Comparison of ENCODE assay signal across 9 cellular contexts in the genomic region with DNA sequence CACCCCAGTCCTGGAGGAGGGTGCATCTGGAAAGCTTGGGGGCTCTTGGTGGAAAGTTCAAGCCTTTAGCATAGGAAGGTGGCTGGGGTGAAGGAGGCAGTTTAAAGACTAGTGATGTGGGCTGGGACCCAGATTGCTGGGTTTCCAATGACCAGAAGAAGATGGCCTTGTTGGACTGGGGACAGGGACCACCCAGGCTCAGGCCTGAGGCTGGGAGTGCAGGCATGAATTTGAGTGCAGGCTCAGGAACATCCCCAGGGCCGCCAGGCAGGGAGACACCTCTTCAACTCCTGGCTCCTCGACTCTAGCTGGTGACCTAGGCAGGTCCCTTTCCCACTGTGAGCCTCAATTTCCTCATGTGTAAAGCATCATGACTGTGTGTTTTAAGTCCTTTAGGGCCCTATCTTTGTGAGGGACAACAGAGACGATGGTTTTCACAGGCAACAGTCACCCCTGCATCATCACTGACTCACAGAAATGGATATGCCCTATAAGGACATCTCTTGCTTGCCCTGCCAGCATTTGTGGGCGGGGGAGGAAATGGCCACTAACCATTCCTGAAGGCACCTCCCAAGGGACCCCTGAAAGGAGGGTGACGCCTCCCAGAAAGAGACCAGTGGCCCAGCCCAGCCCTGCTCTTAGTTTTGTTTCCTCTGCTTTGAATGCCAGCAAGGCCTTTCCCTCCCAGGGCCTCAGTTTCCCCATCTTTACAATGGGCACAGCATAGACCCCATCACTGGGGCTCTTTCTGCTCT. TPM values are rescaled to one million over a fixed set of nuclear protein-coding genes. Genes with fewer than 3 reads are reported as not detected.
DNase-seq lines count a peak whose midpoint lies in the region; ATAC-seq and TF ChIP-seq lines count a peak whose summit lies in the region.
"Had no signal": no experiment of that assay in that cellular context is flagged by ENCODE, and none has a peak within 500 bp of the region (broad histone marks: within the 10 kb centered on the region; RNA-seq: fewer than 3 reads in every experiment).

No MANE protein-coding gene starts in this region.

- no peaks in the 10 kb centered on the region for H3K9me3 ChIP-seq in T-helper 17 cell (ENCODE audit: control insufficient read depth, low read length, poor library complexity, severe bottlenecking)

- H3K4me1 Mint-ChIP-seq in T-helper 17 cell: peaks cover 68% of the 10 kb centered on the region
- peaks cover 19% of the 10 kb centered on the region for H3K4me1 Mint-ChIP-seq in osteocyte (ENCODE audit: unreplicated experiment)
- H3K4me1 Mint-ChIP-seq: nephron had no signal

- DNase-seq in COLO829 (ENCODE audit: low spot score): peak; percentile 64
- peak; percentile 18 for DNase-seq in H7
- no peak for DNase-seq in T-helper 17 cell
- DNase-seq in dermis microvascular lymphatic vessel endothelial cell (ENCODE audit: low read depth in 2 of 2): peak; percentile 41 to 63
- no peak for DNase-seq in osteocyte (ENCODE audit: extremely low spot score, unreplicated experiment)
- no peak for DNase-seq in NOMO-1 (lab: John Stamatoyannopoulos, UW; ENCODE audit: unreplicated experiment in 2 of 2)
- DNase-seq in SIG-M5 (lab: John Stamatoyannopoulos, UW): no peak
- DNase-seq in 8988T: no peak

- ATAC-seq in T-helper 17 cell: peak; percentile 9

- H3K9me3 Mint-ChIP-seq in osteocyte (ENCODE audit: unreplicated experiment): no peaks in the 10 kb centered on the region
- H3K9me3 Mint-ChIP-seq: nephron had no signal

- peak overlapping the region; percentile 88 for H3K4me3 Mint-ChIP-seq in T-helper 17 cell
- no peak overlapping the region for H3K4me3 Mint-ChIP-seq in osteocyte (ENCODE audit: unreplicated experiment)
- H3K4me3 Mint-ChIP-seq: nephron had no signal

- H3K27me3 ChIP-seq in H7 (ENCODE audit: control insufficient read depth, insufficient read depth, low read length): no peaks in the 10 kb centered on the region; the same call in 1 of the 2 replicates

- H3K27me3 Mint-ChIP-seq in T-helper 17 cell (no peaks in the 10 kb centered on the region), osteocyte (ENCODE audit: unreplicated experiment) (no peaks in the 10 kb centered on the region)

- H3K36me3 ChIP-seq in H7 (replicated peaks; ENCODE audit: control insufficient read depth, insufficient read depth, low read length): no peaks in the 10 kb centered on the region

- H3K4me3 ChIP-seq in H7 (ENCODE audit: insufficient read depth, low read depth, low read length): no peak overlapping the region

- TF ChIP-seq CTCF in osteocyte (IDR thresholded peaks at IDR 0.05): no peak

- peak overlapping the region; percentile 98 for H3K27ac Mint-ChIP-seq in T-helper 17 cell
- H3K27ac Mint-ChIP-seq in osteocyte (ENCODE audit: unreplicated experiment): peak overlapping the region; percentile 83
- H3K27ac Mint-ChIP-seq: nephron had no signal

- peaks cover 5% of the 10 kb centered on the region for H3K36me3 Mint-ChIP-seq in T-helper 17 cell (ENCODE audit: low read depth)
- H3K36me3 Mint-ChIP-seq in osteocyte (ENCODE audit: unreplicated experiment): no peaks in the 10 kb centered on the region

RNA-seq across cellular contexts. Expression of a gene that starts 11.1 kb away (rescaled TPM):
- total RNA-seq in H7 (2014; rRNA removed; shearing (Covaris generic)): 0.80 and 0.85 TPM in 2 replicates
- total RNA-seq in T-helper 17 cell (100 to 1,000 TPM; 381 to 578 TPM), dermis microvascular lymphatic vessel endothelial cell (16.6 and 16.7 TPM in 2 replicates), osteocyte (21.1 and 24.7 TPM in 2 replicates)

RNA-seq across cellular contexts. Expression of a gene that starts 38.7 kb away (rescaled TPM):
- total RNA-seq in H7 (2014; rRNA removed; shearing (Covaris generic)): not detected in 2 replicates
- 1 to 10 TPM in 1 of 2 donors, not detected in 1; 2.3 TPM for total RNA-seq in T-helper 17 cell
- total RNA-seq in dermis microvascular lymphatic vessel endothelial cell: 12.3 and 12.8 TPM in 2 replicates
- not detected in 2 replicates for total RNA-seq in osteocyte

Comparison
In these comparisons a context has a peak if more than half of its experiments do, and no peak if none do; other contexts are left out.
1. DNase-seq: peak in COLO829 (single experiment), H7 (single experiment) and dermis microvascular lymphatic vessel endothelial cell (2 of 2); none in T-helper 17 cell (0 of 3), osteocyte (single experiment), NOMO-1 (0 of 2), SIG-M5 (single experiment) and 8988T (single experiment).
2. RNA of a gene that starts 11.1 kb away (total RNA-seq): 381 to 578 TPM in T-helper 17 cell; 21.1 to 24.7 TPM in osteocyte, 16.6 to 16.7 TPM in dermis microvascular lymphatic vessel endothelial cell and 0.80 to 0.85 TPM in H7; every median in the first group is over 10 times any median in the second.